Comparison of ENCODE assay signal across 12 cellular contexts in the genomic region with DNA sequence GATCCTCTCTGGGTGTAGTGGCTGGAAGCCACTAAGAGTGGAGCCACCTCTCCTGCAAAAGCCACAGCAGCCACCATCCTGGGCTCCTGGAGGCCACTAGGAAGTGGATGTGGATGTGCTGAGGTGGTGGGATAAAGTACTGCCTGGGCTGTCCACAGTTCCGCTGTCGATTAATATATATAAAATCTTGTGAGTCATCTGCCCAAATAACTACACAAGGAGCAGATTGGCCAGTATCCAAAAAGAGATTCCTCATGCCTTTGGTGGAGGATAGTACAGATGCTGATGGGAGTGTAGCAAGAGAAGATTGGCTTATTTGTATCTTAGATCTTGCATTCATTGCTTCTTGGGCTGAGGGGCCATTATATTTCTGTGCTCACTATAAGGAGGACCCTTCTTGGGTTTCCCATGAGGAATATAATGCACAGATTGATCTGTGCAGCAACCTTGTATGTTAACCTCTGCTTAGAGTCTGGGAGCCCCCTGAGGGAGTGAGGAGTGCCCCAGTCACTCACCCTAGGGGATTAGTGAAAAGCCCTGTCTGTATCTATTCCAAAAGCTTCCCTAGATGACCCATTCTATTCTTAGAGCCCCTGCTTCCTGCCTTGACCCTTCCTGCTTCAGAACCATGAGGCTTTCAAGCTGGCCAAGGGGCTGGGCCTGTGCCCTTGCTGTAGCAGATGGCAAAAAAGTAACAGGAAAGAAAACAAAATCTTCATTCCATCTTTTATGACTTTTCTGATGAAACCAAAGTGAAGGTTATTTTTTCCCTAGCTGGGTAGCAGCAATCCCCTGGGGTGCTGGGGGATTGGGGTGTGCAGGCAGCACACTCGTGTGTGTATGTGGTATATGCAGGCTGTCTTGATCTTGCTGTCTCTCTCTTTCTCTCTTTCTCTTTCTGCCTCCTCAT. TPM values are rescaled to one million over a fixed set of nuclear protein-coding genes. Genes with fewer than 3 reads are reported as not detected.
A peak's percentile ranks its signal among the peaks of the same experiment; 100 is the strongest.
DNase-seq lines count a peak whose midpoint lies in the region; ATAC-seq and TF ChIP-seq lines count a peak whose summit lies in the region.
"Had no signal": no experiment of that assay in that cellular context is flagged by ENCODE, and none has a peak within 500 bp of the region (broad histone marks: within the 10 kb centered on the region; RNA-seq: fewer than 3 reads in every experiment).

No MANE protein-coding gene starts in this region.

- H3K27me3 Mint-ChIP-seq in activated T-cell treated with anti-CD3 and anti-CD28 coated beads, Interleukin-2, amount 50 U/mL, for 24 hours: no peaks in the 10 kb centered on the region
- no peaks in the 10 kb centered on the region for H3K27me3 Mint-ChIP-seq in activated T-cell treated with anti-CD3 and anti-CD28 coated beads, Interleukin-2, amount 50 U/mL, for 4 hours (ENCODE audit: low read depth)
- H3K27me3 Mint-ChIP-seq in activated naive CD8-positive, alpha-beta T cell treated with anti-CD3 and anti-CD28 coated beads for 36 hours: no peaks in the 10 kb centered on the region

- H3K36me3 ChIP-seq in heart left ventricle (no peaks in the 10 kb centered on the region), thymus (ENCODE audit: control insufficient read depth, insufficient read depth) (peaks cover 51% of the 10 kb centered on the region)

- H3K27me3 ChIP-seq in heart left ventricle (no peaks in the 10 kb centered on the region), thymus (ENCODE audit: control insufficient read depth, insufficient read depth) (no peaks in the 10 kb centered on the region)

- intact Hi-C loops in heart left ventricle (cut with DNase I): no loop called here

- H3K4me3 ChIP-seq in heart left ventricle: no peak overlapping the region
- H3K4me3 ChIP-seq in thymus (ENCODE audit: low read length): no peak overlapping the region

- H3K9me3 Mint-ChIP-seq in activated T-cell treated with anti-CD3 and anti-CD28 coated beads, Interleukin-2, amount 50 U/mL, for 24 hours: no peaks in the 10 kb centered on the region
- no peaks in the 10 kb centered on the region for H3K9me3 Mint-ChIP-seq in activated T-cell treated with anti-CD3 and anti-CD28 coated beads, Interleukin-2, amount 50 U/mL, for 4 hours
- H3K9me3 Mint-ChIP-seq in activated naive CD8-positive, alpha-beta T cell treated with anti-CD3 and anti-CD28 coated beads for 36 hours: no peaks in the 10 kb centered on the region
- H3K9me3 Mint-ChIP-seq: activated T-helper 2 cell treated with anti-CD3 and anti-CD28 coated beads, Interferon-gamma antibody, Interleukin-2, Interleukin-4, amounts not matched to agents 10 μg/mL and 5 μg/mL and 100 μg/mL, durations not matched to agents 14 hours and 24 hours and 36 hours had no signal

- peak overlapping the region in 11 of 12 donors; percentile 35 to 80 (median 67) for H3K27ac ChIP-seq in heart left ventricle
- peak overlapping the region; percentile 26 for H3K27ac ChIP-seq in thymus (ENCODE audit: low read depth)

- H3K9me3 ChIP-seq in heart left ventricle: no peaks in the 10 kb centered on the region
- H3K9me3 ChIP-seq in thymus (ENCODE audit: control insufficient read depth): no peaks in the 10 kb centered on the region
- H3K9me3 ChIP-seq: Caco-2 had no signal

- no peak for TF ChIP-seq POLR2A in heart left ventricle (IDR thresholded peaks at IDR 0.05)

- DNase-seq in activated T-cell treated with anti-CD3 and anti-CD28 coated beads, Interleukin-2, amount 50 U/mL, for 24 hours: no peak
- DNase-seq in activated T-cell treated with anti-CD3 and anti-CD28 coated beads, Interleukin-2, amount 50 U/mL, for 4 hours: no peak
- no peak for DNase-seq in activated naive CD8-positive, alpha-beta T cell treated with anti-CD3 and anti-CD28 coated beads for 36 hours
- DNase-seq in heart left ventricle (peak in 1 of 5 donors; percentile 54), Ammon's horn (ENCODE audit: low spot score) (no peak), HuH-7 (ENCODE audit: low spot score) (no peak)
- DNase-seq: Caco-2, NCI-H748 treated with DMSO at 0.1 percent for 48 hours had no signal

- WGBS in heart left ventricle, 4 donors: 23 to 30% (median 27%) methylated on average over 3 of the region's 3 CpGs
- 97% methylated on average over 3 of the region's 3 CpGs for WGBS in thymus

- H3K36me3 Mint-ChIP-seq in activated T-cell treated with anti-CD3 and anti-CD28 coated beads, Interleukin-2, amount 50 U/mL, for 24 hours (ENCODE audit: low read depth): peaks cover 61% of the 10 kb centered on the region
- H3K36me3 Mint-ChIP-seq in activated T-cell treated with anti-CD3 and anti-CD28 coated beads, Interleukin-2, amount 50 U/mL, for 4 hours (ENCODE audit: insufficient read depth): peaks cover 19% of the 10 kb centered on the region
- peaks cover 38% of the 10 kb centered on the region for H3K36me3 Mint-ChIP-seq in activated naive CD8-positive, alpha-beta T cell treated with anti-CD3 and anti-CD28 coated beads for 36 hours

- ATAC-seq in activated T-cell treated with anti-CD3 and anti-CD28 coated beads, Interleukin-2, amount 50 U/mL, for 4 hours: no peak
- ATAC-seq in heart left ventricle (peak in 1 of 4 donors; percentile 23), HG03432 (IDR thresholded peaks at IDR 0.05; ENCODE audit: unreplicated experiment) (no peak)
- ATAC-seq: HCT116 had no signal

- peaks cover 90% of the 10 kb centered on the region for H3K4me1 Mint-ChIP-seq in activated T-cell treated with anti-CD3 and anti-CD28 coated beads, Interleukin-2, amount 50 U/mL, for 24 hours (ENCODE audit: low read depth)
- H3K4me1 Mint-ChIP-seq in activated T-cell treated with anti-CD3 and anti-CD28 coated beads, Interleukin-2, amount 50 U/mL, for 4 hours (ENCODE audit: low read depth): peaks cover 92% of the 10 kb centered on the region
- peaks cover 76% of the 10 kb centered on the region for H3K4me1 Mint-ChIP-seq in activated naive CD8-positive, alpha-beta T cell treated with anti-CD3 and anti-CD28 coated beads for 36 hours

- peaks cover 29 to 96% (median 89%) of the 10 kb centered on the region in 12 donors for H3K4me1 ChIP-seq in heart left ventricle
- H3K4me1 ChIP-seq in thymus (ENCODE audit: control insufficient read depth, insufficient read depth, low read length): peaks cover 3% of the 10 kb centered on the region

- peak overlapping the region; percentile 86 for H3K27ac Mint-ChIP-seq in activated T-cell treated with anti-CD3 and anti-CD28 coated beads, Interleukin-2, amount 50 U/mL, for 24 hours
- H3K27ac Mint-ChIP-seq in activated naive CD8-positive, alpha-beta T cell treated with anti-CD3 and anti-CD28 coated beads for 36 hours: peak overlapping the region; percentile 60
- H3K27ac Mint-ChIP-seq: activated T-helper 2 cell treated with anti-CD3 and anti-CD28 coated beads, Interferon-gamma antibody, Interleukin-2, Interleukin-4, amounts not matched to agents 10 μg/mL and 5 μg/mL and 100 μg/mL, durations not matched to agents 14 hours and 24 hours and 36 hours had no signal

- TF ChIP-seq CTCF in heart left ventricle (IDR thresholded peaks at IDR 0.05): no peak

- H3K4me3 Mint-ChIP-seq in activated T-cell treated with anti-CD3 and anti-CD28 coated beads, Interleukin-2, amount 50 U/mL, for 24 hours: no peak overlapping the region
- no peak overlapping the region for H3K4me3 Mint-ChIP-seq in activated T-cell treated with anti-CD3 and anti-CD28 coated beads, Interleukin-2, amount 50 U/mL, for 4 hours
- no peak overlapping the region for H3K4me3 Mint-ChIP-seq in activated naive CD8-positive, alpha-beta T cell treated with anti-CD3 and anti-CD28 coated beads for 36 hours

RNA-seq across cellular contexts. Expression of a gene that starts 31.8 kb away (rescaled TPM):
- 10 to 100 TPM; 15.4 to 20.6 (median 17.5) TPM for total RNA-seq in activated T-cell treated with anti-CD3 and anti-CD28 coated beads, Interleukin-2, amount 50 U/mL, for 4 hours
- total RNA-seq in activated naive CD8-positive, alpha-beta T cell treated with anti-CD3 and anti-CD28 coated beads for 36 hours: 10 to 100 TPM; 56.4 to 58.2 TPM
- 10 to 100 TPM; 25.0 to 51.5 (median 38.1) TPM for total RNA-seq in heart left ventricle
- polyA plus RNA-seq in heart left ventricle: 10 to 100 TPM; 14.1 to 14.2 TPM
- 69.4 TPM for polyA plus RNA-seq in thymus
- total RNA-seq: Caco-2 had no signal

RNA-seq across cellular contexts. Expression of a gene that starts 60.0 kb away (rescaled TPM):
- total RNA-seq in activated T-cell treated with anti-CD3 and anti-CD28 coated beads, Interleukin-2, amount 50 U/mL, for 4 hours: 10 to 100 TPM; 12.6 to 15.3 (median 15.3) TPM
- 10 to 100 TPM; 15.9 to 17.3 TPM for total RNA-seq in activated naive CD8-positive, alpha-beta T cell treated with anti-CD3 and anti-CD28 coated beads for 36 hours
- total RNA-seq in heart left ventricle: 10 to 100 TPM; 21.2 to 56.3 (median 29.7) TPM
- polyA plus RNA-seq in heart left ventricle: 10 to 100 TPM in 1 of 2 donors, 1 to 10 TPM in 1; 7.0 to 29.4 TPM
- polyA plus RNA-seq in thymus: 26.0 TPM
